ENCODE assay signal across 25 cellular contexts in the genomic region with DNA sequence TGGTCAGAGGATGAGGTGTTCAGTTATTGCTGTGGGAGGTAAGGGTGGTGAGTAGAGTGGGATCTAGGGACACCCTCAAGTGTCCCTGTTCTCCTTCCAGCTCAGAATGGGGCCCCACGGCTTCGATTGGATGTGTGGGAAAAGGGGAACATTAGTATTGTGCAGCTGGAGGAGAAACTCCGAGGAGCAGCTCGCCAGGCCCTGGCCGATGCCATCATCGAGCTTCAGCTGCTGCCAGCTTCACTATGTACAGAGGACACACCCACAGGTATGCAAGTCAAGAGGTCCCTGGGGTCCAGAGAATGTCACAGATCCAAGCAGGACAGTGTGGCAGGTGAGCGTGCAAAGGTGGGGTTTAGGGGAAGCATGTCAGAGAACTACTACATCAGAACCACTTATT. TPM values are rescaled to one million over a fixed set of nuclear protein-coding genes. Genes with fewer than 3 reads are reported as not detected.
DNase-seq lines count a peak whose midpoint lies in the region; ATAC-seq, FAIRE-seq and TF ChIP-seq lines count a peak whose summit lies in the region.
"Had no signal": no experiment of that assay in that cellular context is flagged by ENCODE, and none has a peak within 500 bp of the region (broad histone marks: within the 10 kb centered on the region; RNA-seq: fewer than 3 reads in every experiment).

No MANE protein-coding gene starts in this region.

- WGBS in right lobe of liver (ENCODE audit: insufficient coverage, low coverage, low lambda C conversion rate, missing lambda C conversion rate): 95% methylated on average over 6 of the region's 7 CpGs
- 94% methylated on average over 6 of the region's 7 CpGs for WGBS in HepG2 (ENCODE audit: low lambda C conversion rate)
- 97% methylated on average over 7 of the region's 7 CpGs for WGBS in esophagus muscularis mucosa

- CTCF ChIA-PET in HepG2 (lab: Yijun Ruan, JAX; ENCODE audit: low intra/inter-chr PET ratio, low total read pairs): no interaction called here

- H3K79me2 ChIP-seq in HepG2 (ENCODE audit: insufficient read depth, low read length): no peaks in the 10 kb centered on the region

- H3K27me3 ChIP-seq in right lobe of liver: no peaks in the 10 kb centered on the region
- no peaks in the 10 kb centered on the region for H3K27me3 ChIP-seq in HepG2 (ENCODE audit: control insufficient read depth in 1 of 2, insufficient read depth in 2 of 2, low read length in 2 of 2)
- H3K27me3 ChIP-seq in esophagus muscularis mucosa: no peaks in the 10 kb centered on the region
- H3K27me3 ChIP-seq: heart left ventricle, Peyer's patch, tibial nerve had no signal

- DNase-seq in NCI-H187 treated with DMSO at 0.1 percent for 48 hours (lab: John Stamatoyannopoulos, UW) (peak; percentile 83), NCI-H187 (lab: John Stamatoyannopoulos, UW) (no peak), right lobe of liver (peak in 2 of 3 donors; percentile 17 to 23), HepG2 (ENCODE audit: low spot score) (no peak), memory B cell (ENCODE audit: low spot score in 2 of 2) (no peak), esophagus muscularis mucosa (ENCODE audit: extremely low spot score) (no peak)
- no peak for DNase-seq in T-helper 2 cell treated with Interferon-gamma antibody and Interleukin-4, amounts not matched to agents 5 μg/mL and 100 μg/mL, for 36 hours (ENCODE audit: low spot score)
- DNase-seq: activated CD4-positive, alpha-beta T cell treated with anti-CD3 and anti-CD28 coated beads, Interleukin-2, amount 50 U/mL, for 48 hours; COR-L47; dermis blood vessel endothelial cell; natural killer cell; NCI-H1048; NCI-H2227 treated with DMSO at 0.1 percent for 48 hours; NK-92 treated with Interleukin-12 subunit alpha and Interleukin-12 subunit beta, amount 100 ng/mL, for 24 hours; stimulated activated CD4-positive, alpha-beta T cell treated with anti-CD3 and anti-CD28 coated beads, Interleukin-12 subunit alpha, Interleukin-12 subunit beta, amount 100 ng/mL, for 4 hours; stimulated activated CD4-positive, alpha-beta T cell treated with anti-CD3 and anti-CD28 coated beads, Interleukin-4, amount 100 ng/mL, for 4 hours; WERI-Rb-1 had no signal

- H2AFZ ChIP-seq in HepG2 (ENCODE audit: low read length): no peak overlapping the region

- peak overlapping the region; percentile 54 for H3K27ac Mint-ChIP-seq in memory B cell
- H3K27ac Mint-ChIP-seq in T-helper 2 cell treated with Interferon-gamma antibody and Interleukin-4, amounts not matched to agents 5 μg/mL and 100 μg/mL, for 36 hours: no peak overlapping the region
- H3K27ac Mint-ChIP-seq: mesothelial cell of epicardium; stimulated activated naive CD8-positive, alpha-beta T cell treated with anti-CD3 and anti-CD28 coated beads, Interleukin-15, Interleukin-2, amounts not matched to agents 100 ng/mL and 50 ng/mL, for 24 hours; T-helper 1 cell treated with Interleukin-12 subunit alpha and Interleukin-12 subunit beta and Interleukin-4 antibody, amounts not matched to agents 30 μg/mL and 1 μg/mL, for 36 hours had no signal

- H3K27me3 Mint-ChIP-seq in memory B cell: no peaks in the 10 kb centered on the region
- no peaks in the 10 kb centered on the region for H3K27me3 Mint-ChIP-seq in T-helper 2 cell treated with Interferon-gamma antibody and Interleukin-4, amounts not matched to agents 5 μg/mL and 100 μg/mL, for 36 hours (ENCODE audit: low read depth)
- H3K27me3 Mint-ChIP-seq: stimulated activated naive CD8-positive, alpha-beta T cell treated with anti-CD3 and anti-CD28 coated beads, Interleukin-15, Interleukin-2, amounts not matched to agents 100 ng/mL and 50 ng/mL, for 24 hours had no signal

- H3K4me3 ChIP-seq in right lobe of liver (no peak overlapping the region), HepG2 (replicated peaks in 1 of 3; ENCODE audit: insufficient read depth in 1 of 3, low read depth in 2 of 3, low read length in 3 of 3) (no peak overlapping the region), esophagus muscularis mucosa (no peak overlapping the region)
- H3K4me3 ChIP-seq: heart left ventricle, Peyer's patch, tibial nerve had no signal

- in situ Hi-C loops in HepG2 (cut with HindIII; ENCODE audit: extremely low pct_ligation_motif_present, low pct_unique_long_range_greater_than_20kb): no loop called here

- H3K36me3 Mint-ChIP-seq in memory B cell: peaks cover 20% of the 10 kb centered on the region
- H3K36me3 Mint-ChIP-seq in T-helper 2 cell treated with Interferon-gamma antibody and Interleukin-4, amounts not matched to agents 5 μg/mL and 100 μg/mL, for 36 hours (ENCODE audit: low read depth): peaks cover 23% of the 10 kb centered on the region
- H3K36me3 Mint-ChIP-seq: natural killer cell had no signal

- H3K9me3 Mint-ChIP-seq in memory B cell: no peaks in the 10 kb centered on the region
- no peaks in the 10 kb centered on the region for H3K9me3 Mint-ChIP-seq in T-helper 2 cell treated with Interferon-gamma antibody and Interleukin-4, amounts not matched to agents 5 μg/mL and 100 μg/mL, for 36 hours
- H3K9me3 Mint-ChIP-seq: mesothelial cell of epicardium; natural killer cell; stimulated activated naive CD8-positive, alpha-beta T cell treated with anti-CD3 and anti-CD28 coated beads, Interleukin-15, Interleukin-2, amounts not matched to agents 100 ng/mL and 50 ng/mL, for 24 hours; T-helper 1 cell treated with Interleukin-12 subunit alpha and Interleukin-12 subunit beta and Interleukin-4 antibody, amounts not matched to agents 30 μg/mL and 1 μg/mL, for 36 hours had no signal

- peaks cover 0 to 3% (median 0%) of the 10 kb centered on the region in 4 donors for H3K4me1 ChIP-seq in right lobe of liver
- H3K4me1 ChIP-seq in HepG2 (ENCODE audit: insufficient read depth, low read length): no peaks in the 10 kb centered on the region
- H3K4me1 ChIP-seq in esophagus muscularis mucosa: peaks cover 0 to 24% (median 22%) of the 10 kb centered on the region in 4 donors

- TF ChIP-seq RAD21 in HepG2 (CRISPR knock-in tag; IDR thresholded peaks at IDR 0.05): no peak

- H4K20me1 ChIP-seq in HepG2 (ENCODE audit: insufficient read depth, low read length): no peaks in the 10 kb centered on the region

- H3K4me1 Mint-ChIP-seq in memory B cell: no peaks in the 10 kb centered on the region
- H3K4me1 Mint-ChIP-seq in T-helper 2 cell treated with Interferon-gamma antibody and Interleukin-4, amounts not matched to agents 5 μg/mL and 100 μg/mL, for 36 hours (ENCODE audit: low read depth): peaks cover 3% of the 10 kb centered on the region

- H3K4me2 ChIP-seq in HepG2 (ENCODE audit: low read depth, low read length): no peak overlapping the region

- H3K9me3 ChIP-seq in right lobe of liver: no peaks in the 10 kb centered on the region
- no peaks in the 10 kb centered on the region for H3K9me3 ChIP-seq in HepG2 (ENCODE audit: low read length)
- no peaks in the 10 kb centered on the region for H3K9me3 ChIP-seq in esophagus muscularis mucosa
- H3K9me3 ChIP-seq: heart left ventricle, Peyer's patch, tibial nerve had no signal

- TF ChIP-seq EP300 in HepG2 (IDR thresholded peaks at IDR 0.05; ENCODE audit: low read depth in 2 of 2, low read length in 2 of 2) (no peak), HepG2 (CRISPR knock-in tag; IDR thresholded peaks at IDR 0.05; ENCODE audit: borderline replicate concordance) (no peak), esophagus muscularis mucosa (IDR thresholded peaks at IDR 0.05) (no peak)

- BruUV-seq in HepG2 (replicated peaks; lab: Mats Ljungman, UMichigan): no TSS peak

- ATAC-seq in right lobe of liver (no peak), HepG2 (no peak), memory B cell (ENCODE audit: low read depth) (no peak), GM19395 (IDR thresholded peaks at IDR 0.05; ENCODE audit: unreplicated experiment) (no peak)
- ATAC-seq: heart left ventricle, left lobe of liver, natural killer cell had no signal

- no peak overlapping the region for H3K4me3 Mint-ChIP-seq in memory B cell
- H3K4me3 Mint-ChIP-seq in T-helper 2 cell treated with Interferon-gamma antibody and Interleukin-4, amounts not matched to agents 5 μg/mL and 100 μg/mL, for 36 hours: no peak overlapping the region
- H3K4me3 Mint-ChIP-seq: mesothelial cell of epicardium; natural killer cell; stimulated activated naive CD8-positive, alpha-beta T cell treated with anti-CD3 and anti-CD28 coated beads, Interleukin-15, Interleukin-2, amounts not matched to agents 100 ng/mL and 50 ng/mL, for 24 hours; T-helper 1 cell treated with Interleukin-12 subunit alpha and Interleukin-12 subunit beta and Interleukin-4 antibody, amounts not matched to agents 30 μg/mL and 1 μg/mL, for 36 hours had no signal

- H3K36me3 ChIP-seq in right lobe of liver (peaks cover 0 to 52% (median 8%) of the 10 kb centered on the region in 4 donors), HepG2 (replicated peaks in 1 of 2; ENCODE audit: control insufficient read depth in 1 of 2, insufficient read depth in 2 of 2, low read length in 2 of 2) (peaks cover 8 to 14% of the 10 kb centered on the region in 2 experiments; a peak in 3 of 5 replicates), esophagus muscularis mucosa (peaks cover 50 to 92% (median 80%) of the 10 kb centered on the region in 4 donors)

- no peak overlapping the region for H3K9ac ChIP-seq in HepG2 (ENCODE audit: insufficient read depth, low read depth, low read length)

- intact Hi-C loops in right lobe of liver (cut with DNase I): no loop called here
- intact Hi-C loops in HepG2 (cut with micrococcal nuclease; ENCODE audit: unreplicated experiment): no loop called here
- intact Hi-C loops in esophagus muscularis mucosa (cut with DNase I): no loop called here

- TF ChIP-seq POLR2A in right lobe of liver (IDR thresholded peaks at IDR 0.05) (no peak), HepG2 (IDR thresholded peaks at IDR 0.05; ENCODE audit: insufficient read depth in 1 of 2, low read depth in 2 of 2, low read length in 2 of 2) (no peak), esophagus muscularis mucosa (IDR thresholded peaks at IDR 0.05; ENCODE audit: low read depth) (no peak)

- POLR2A ChIA-PET in HepG2 (lab: Yijun Ruan, JAX): interaction anchor here (1.2 kb wide), 1 partner anchor 15 kb away, joined by 4 read pairs; no protein-coding TSS in a partner anchor

- no peak for TF ChIP-seq CTCF in right lobe of liver (IDR thresholded peaks at IDR 0.05)
- TF ChIP-seq CTCF in HepG2 (CRISPR knock-in tag; IDR thresholded peaks at IDR 0.05): no peak
- TF ChIP-seq CTCF in esophagus muscularis mucosa (IDR thresholded peaks at IDR 0.05): no peak

- H3K27ac ChIP-seq in right lobe of liver (no peak overlapping the region), HepG2 (ENCODE audit: extremely low read length, insufficient read depth, low read length) (no peak overlapping the region), esophagus muscularis mucosa (replicated peaks in 1 of 4) (no peak overlapping the region)
- H3K27ac ChIP-seq: heart left ventricle, Peyer's patch, tibial nerve, WERI-Rb-1 had no signal

- no peak for FAIRE-seq in HepG2 (lab: Jason Lieb, UNC)

RNA-seq across cellular contexts. Expression of gene HYI, which starts 13.9 kb away (rescaled TPM):
- total RNA-seq in right lobe of liver (10 to 100 TPM; 33.8 to 52.9 (median 41.9) TPM), HepG2 (2016; rRNA removed; fragmentation: Illumina TruSeq; extraction: Trizol) (not detected in 2 replicates), esophagus muscularis mucosa (10 to 100 TPM; 36.3 to 60.5 (median 50.6) TPM)
- not detected in 2 replicates for total RNA-seq in HepG2 (2016; cell fraction: cytosol; rRNA removed; fragmentation: Illumina TruSeq; extraction: Trizol; ENCODE audit: low read depth)
- not detected in 2 replicates for total RNA-seq in HepG2 (2016; cell fraction: insoluble cytoplasmic fraction; rRNA removed; fragmentation: Illumina TruSeq; extraction: Trizol)
- not detected in 2 replicates for total RNA-seq in HepG2 (2016; cell fraction: membrane; rRNA removed; fragmentation: Illumina TruSeq; extraction: Trizol)
- total RNA-seq in HepG2 (2016; cell fraction: nucleus; rRNA removed; fragmentation: Illumina TruSeq; extraction: Trizol): not detected in 2 replicates
- polyA plus RNA-seq in HepG2 (2011; rRNA removed): not detected in 2 replicates
- polyA plus RNA-seq in HepG2 (2011; cell fraction: cytosol; rRNA removed): not detected in 2 replicates
- polyA plus RNA-seq in HepG2 (2011; cell fraction: nucleus; rRNA removed): not detected in 2 replicates
- 6.7 and 9.4 TPM in 2 replicates for polyA plus RNA-seq in HepG2 (2012)
- not detected in 2 replicates for polyA plus RNA-seq in HepG2 (2016; cell fraction: cytosol; fragmentation: Illumina TruSeq; extraction: Trizol; ENCODE audit: low read depth)
- polyA plus RNA-seq in HepG2 (2016; cell fraction: insoluble cytoplasmic fraction; fragmentation: Illumina TruSeq; extraction: Trizol; ENCODE audit: low read depth): not detected in 2 replicates
- polyA plus RNA-seq in HepG2 (2016; cell fraction: membrane; fragmentation: Illumina TruSeq; extraction: Trizol; ENCODE audit: low read depth): not detected in 2 replicates
- polyA plus RNA-seq in HepG2 (2016; cell fraction: nucleus; fragmentation: Illumina TruSeq; extraction: Trizol; ENCODE audit: insufficient read depth, low read depth): not detected in 2 replicates
- 17.2 TPM in 1 of 2 replicates, not detected in the other for polyA minus RNA-seq in HepG2 (2011; rRNA and poly(A)+ RNA removed; ENCODE audit: low replicate concordance)
- polyA minus RNA-seq in HepG2 (2011; cell fraction: cytosol; rRNA and poly(A)+ RNA removed): not detected in 2 replicates
- polyA minus RNA-seq in HepG2 (2011; cell fraction: nucleus; rRNA and poly(A)+ RNA removed): 0.64 TPM in 1 of 2 replicates, not detected in the other

RNA-seq across cellular contexts. Expression of gene SZT2, which starts 50.1 kb away (rescaled TPM):
- total RNA-seq in right lobe of liver: 10 to 100 TPM; 12.7 to 30.4 (median 19.2) TPM
- total RNA-seq in HepG2 (2016; rRNA removed; fragmentation: Illumina TruSeq; extraction: Trizol): 5.6 and 8.0 TPM in 2 replicates
- 3.8 TPM in 2 replicates for total RNA-seq in HepG2 (2016; cell fraction: cytosol; rRNA removed; fragmentation: Illumina TruSeq; extraction: Trizol; ENCODE audit: low read depth)
- total RNA-seq in HepG2 (2016; cell fraction: insoluble cytoplasmic fraction; rRNA removed; fragmentation: Illumina TruSeq; extraction: Trizol): 4.3 and 9.7 TPM in 2 replicates
- 3.6 TPM in 2 replicates for total RNA-seq in HepG2 (2016; cell fraction: membrane; rRNA removed; fragmentation: Illumina TruSeq; extraction: Trizol)
- 17.5 and 18.0 TPM in 2 replicates for total RNA-seq in HepG2 (2016; cell fraction: nucleus; rRNA removed; fragmentation: Illumina TruSeq; extraction: Trizol)
- polyA plus RNA-seq in HepG2 (2011; rRNA removed): 8.8 and 9.8 TPM in 2 replicates
- 2.2 and 3.1 TPM in 2 replicates for polyA plus RNA-seq in HepG2 (2011; cell fraction: cytosol; rRNA removed)
- 58.1 and 68.7 TPM in 2 replicates for polyA plus RNA-seq in HepG2 (2011; cell fraction: nucleus; rRNA removed)
- 7.8 and 8.7 TPM in 2 replicates for polyA plus RNA-seq in HepG2 (2012)
- 0.57 and 0.69 TPM in 2 replicates for polyA plus RNA-seq in HepG2 (2016; cell fraction: cytosol; fragmentation: Illumina TruSeq; extraction: Trizol; ENCODE audit: low read depth)
- 2.9 and 3.7 TPM in 2 replicates for polyA plus RNA-seq in HepG2 (2016; cell fraction: insoluble cytoplasmic fraction; fragmentation: Illumina TruSeq; extraction: Trizol; ENCODE audit: low read depth)
- polyA plus RNA-seq in HepG2 (2016; cell fraction: membrane; fragmentation: Illumina TruSeq; extraction: Trizol; ENCODE audit: low read depth): 1.2 and 1.3 TPM in 2 replicates
- 23.7 and 25.9 TPM in 2 replicates for polyA plus RNA-seq in HepG2 (2016; cell fraction: nucleus; fragmentation: Illumina TruSeq; extraction: Trizol; ENCODE audit: insufficient read depth, low read depth)
- 36.3 and 51.9 TPM in 2 replicates for polyA minus RNA-seq in HepG2 (2011; rRNA and poly(A)+ RNA removed; ENCODE audit: low replicate concordance)
- 3.5 and 5.0 TPM in 2 replicates for polyA minus RNA-seq in HepG2 (2011; cell fraction: cytosol; rRNA and poly(A)+ RNA removed)
- polyA minus RNA-seq in HepG2 (2011; cell fraction: nucleus; rRNA and poly(A)+ RNA removed): 55.9 and 71.0 TPM in 2 replicates
- total RNA-seq in esophagus muscularis mucosa: 10 to 100 TPM; 25.2 to 45.9 (median 31.3) TPM

RNA-seq across cellular contexts. Expression of gene MED8, which starts 50.2 kb away (rescaled TPM):
- total RNA-seq in right lobe of liver: 10 to 100 TPM; 20.7 to 26.6 (median 24.1) TPM
- 77.4 and 112 TPM in 2 replicates for total RNA-seq in HepG2 (2016; rRNA removed; fragmentation: Illumina TruSeq; extraction: Trizol)
- 27.8 and 29.8 TPM in 2 replicates for total RNA-seq in HepG2 (2016; cell fraction: cytosol; rRNA removed; fragmentation: Illumina TruSeq; extraction: Trizol; ENCODE audit: low read depth)
- total RNA-seq in HepG2 (2016; cell fraction: insoluble cytoplasmic fraction; rRNA removed; fragmentation: Illumina TruSeq; extraction: Trizol): 79.1 and 119 TPM in 2 replicates
- 39.9 and 44.3 TPM in 2 replicates for total RNA-seq in HepG2 (2016; cell fraction: membrane; rRNA removed; fragmentation: Illumina TruSeq; extraction: Trizol)
- 30.3 and 33.9 TPM in 2 replicates for total RNA-seq in HepG2 (2016; cell fraction: nucleus; rRNA removed; fragmentation: Illumina TruSeq; extraction: Trizol)
- polyA plus RNA-seq in HepG2 (2011; rRNA removed): 13.0 and 16.9 TPM in 2 replicates
- polyA plus RNA-seq in HepG2 (2011; cell fraction: cytosol; rRNA removed): 15.2 and 18.5 TPM in 2 replicates
- 27.4 and 29.3 TPM in 2 replicates for polyA plus RNA-seq in HepG2 (2011; cell fraction: nucleus; rRNA removed)
- polyA plus RNA-seq in HepG2 (2012): 34.9 and 41.7 TPM in 2 replicates
- polyA plus RNA-seq in HepG2 (2016; cell fraction: cytosol; fragmentation: Illumina TruSeq; extraction: Trizol; ENCODE audit: low read depth): 23.6 and 24.6 TPM in 2 replicates
- 98.6 and 98.7 TPM in 2 replicates for polyA plus RNA-seq in HepG2 (2016; cell fraction: insoluble cytoplasmic fraction; fragmentation: Illumina TruSeq; extraction: Trizol; ENCODE audit: low read depth)
- 30.8 and 31.0 TPM in 2 replicates for polyA plus RNA-seq in HepG2 (2016; cell fraction: membrane; fragmentation: Illumina TruSeq; extraction: Trizol; ENCODE audit: low read depth)
- polyA plus RNA-seq in HepG2 (2016; cell fraction: nucleus; fragmentation: Illumina TruSeq; extraction: Trizol; ENCODE audit: insufficient read depth, low read depth): 48.4 and 55.2 TPM in 2 replicates
- 11.0 and 19.2 TPM in 2 replicates for polyA minus RNA-seq in HepG2 (2011; rRNA and poly(A)+ RNA removed; ENCODE audit: low replicate concordance)
- 14.2 and 14.7 TPM in 2 replicates for polyA minus RNA-seq in HepG2 (2011; cell fraction: cytosol; rRNA and poly(A)+ RNA removed)
- 30.3 and 36.6 TPM in 2 replicates for polyA minus RNA-seq in HepG2 (2011; cell fraction: nucleus; rRNA and poly(A)+ RNA removed)
- 10 to 100 TPM; 27.6 to 34.1 (median 32.0) TPM for total RNA-seq in esophagus muscularis mucosa

Comparison
In these comparisons a context has a peak if more than half of its experiments do, and no peak if none do; other contexts are left out.
1. DNase-seq: peak in NCI-H187 treated with DMSO at 0.1 percent for 48 hours (single experiment) and right lobe of liver (2 of 3); none in NCI-H187 (0 of 2), HepG2 (single experiment), memory B cell (0 of 2), T-helper 2 cell treated with Interferon-gamma antibody and Interleukin-4, amounts not matched to agents 5 μg/mL and 100 μg/mL, for 36 hours (single experiment) and esophagus muscularis mucosa (single experiment).
2. RNA of gene HYI, which starts 13.9 kb away (total RNA-seq): 36.3 to 60.5 TPM in esophagus muscularis mucosa and 33.8 to 52.9 TPM in right lobe of liver; not detected in HepG2; every median in the first group is over 10 times any median in the second.